8 cellular contexts compared by ENCODE assay signal in the genomic region with DNA sequence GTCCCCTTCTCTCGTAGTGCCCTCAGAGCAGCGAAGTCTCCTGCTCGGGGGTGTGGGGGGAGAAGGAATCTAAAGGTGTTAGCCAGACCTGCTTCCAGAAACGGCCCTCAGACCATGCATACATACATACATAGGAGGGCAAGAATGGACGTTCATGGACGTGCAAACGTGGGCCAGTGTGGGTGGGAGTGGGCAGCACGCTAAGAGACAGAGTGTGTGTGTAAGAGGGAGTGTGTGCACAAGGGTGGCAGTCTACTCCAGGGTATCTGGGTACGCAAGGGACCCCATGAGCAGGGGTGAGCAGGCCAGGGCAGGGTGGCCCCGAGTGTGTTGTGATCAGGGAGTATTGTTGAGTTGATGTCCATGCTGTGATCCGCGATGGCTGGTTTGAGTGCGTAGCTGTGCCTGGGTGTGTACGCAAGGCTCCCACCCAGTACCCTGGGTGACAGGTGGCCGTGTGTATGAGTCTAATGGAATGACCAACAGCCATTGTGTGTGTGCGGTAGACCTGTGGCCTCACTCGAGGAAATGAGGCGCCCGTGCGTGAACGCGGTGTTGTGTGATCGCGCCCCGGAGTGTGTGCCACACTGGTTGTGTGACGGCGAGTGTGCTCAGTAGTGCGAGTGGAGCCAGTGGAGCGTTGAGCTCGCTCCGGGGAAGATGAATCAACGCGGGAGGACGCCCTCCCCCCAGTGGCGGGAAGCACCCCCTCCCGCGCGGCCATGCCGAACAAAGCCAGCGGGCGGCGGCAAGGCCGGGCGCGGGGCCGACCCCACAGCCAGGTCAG. TPM values are rescaled to one million over a fixed set of nuclear protein-coding genes. Genes with fewer than 3 reads are reported as not detected.
DNase-seq lines count a peak whose midpoint lies in the region; ATAC-seq and TF ChIP-seq lines count a peak whose summit lies in the region.

No MANE protein-coding gene starts in this region.

- no peaks in the 10 kb centered on the region for H3K9me2 ChIP-seq in SU-DHL-6 (replicated peaks; ENCODE audit: insufficient read depth, low read length)

- no peaks in the 10 kb centered on the region for H3K27me3 ChIP-seq in SU-DHL-6 (ENCODE audit: low read length)
- H3K27me3 ChIP-seq in prostate gland (replicated peaks; ENCODE audit: insufficient read depth): no peaks in the 10 kb centered on the region

- H3K27ac ChIP-seq in SU-DHL-6 (ENCODE audit: low read depth, low read length) (no peak overlapping the region), prostate gland (no peak overlapping the region)

- H3K9me3 ChIP-seq in SU-DHL-6 (ENCODE audit: insufficient read depth, low read length): no peaks in the 10 kb centered on the region
- no peaks in the 10 kb centered on the region for H3K9me3 ChIP-seq in prostate gland

- H3K4me2 ChIP-seq in SU-DHL-6 (ENCODE audit: low read depth, low read length, poor library complexity, severe bottlenecking): peak overlapping the region; percentile 51

- H3K79me2 ChIP-seq in SU-DHL-6 (ENCODE audit: insufficient read depth, low read length): no peaks in the 10 kb centered on the region

- H3K4me3 ChIP-seq in SU-DHL-6 (ENCODE audit: insufficient read depth, low read length, poor library complexity, severe bottlenecking) (peak overlapping the region; percentile 78), epithelial cell of proximal tubule (ENCODE audit: low read depth, low read length) (peak overlapping the region; percentile 76), prostate gland (peak overlapping the region; percentile 37 to 55)

- intact Hi-C loops in prostate gland (cut with DNase I): no loop called here

- no peak for TF ChIP-seq POLR2A in prostate gland (IDR thresholded peaks at IDR 0.05)

- no peak overlapping the region for H2AFZ ChIP-seq in SU-DHL-6 (ENCODE audit: low read depth, low read length, severe bottlenecking)

- 45% methylated on average over 27 of the region's 46 CpGs for WGBS in prostate gland

- H3F3A ChIP-seq in SU-DHL-6 (ENCODE audit: insufficient read depth): 0 out of 2 replicates have a peak, but pooled peaks cover 3% of the 10 kb centered on the region

- DNase-seq in DMS53 (lab: John Stamatoyannopoulos, UW): peak; percentile 69
- no peak for DNase-seq in DMS53 treated with DMSO at 0.1 percent for 48 hours (lab: John Stamatoyannopoulos, UW; ENCODE audit: unreplicated experiment)
- no peak for DNase-seq in epithelial cell of proximal tubule (ENCODE audit: low read depth)
- DNase-seq in prostate gland (ENCODE audit: low spot score): no peak
- no peak for DNase-seq in HuH-7.5 (ENCODE audit: low spot score)
- DNase-seq in UCSD-AML1 (lab: John Stamatoyannopoulos, UW; ENCODE audit: unreplicated experiment): no peak

- ATAC-seq in HG02623 (IDR thresholded peaks at IDR 0.05; ENCODE audit: unreplicated experiment): peak; percentile 9

- no peak for TF ChIP-seq CTCF in SU-DHL-6 (IDR thresholded peaks at IDR 0.05; ENCODE audit: insufficient read depth, low read length, poor library complexity, severe bottlenecking)
- TF ChIP-seq CTCF in epithelial cell of proximal tubule (conservative IDR thresholded peaks at IDR 0.05; ENCODE audit: low read depth, low read length): no peak
- no peak for TF ChIP-seq CTCF in prostate gland (IDR thresholded peaks at IDR 0.05)

- H3K4me1 ChIP-seq in prostate gland (replicated peaks): no peaks in the 10 kb centered on the region

- H3K36me3 ChIP-seq in SU-DHL-6 (ENCODE audit: low read length) (no peaks in the 10 kb centered on the region), prostate gland (no peaks in the 10 kb centered on the region)

- peak overlapping the region; percentile 67 for H3K9ac ChIP-seq in SU-DHL-6 (ENCODE audit: low read length)

- H4K20me1 ChIP-seq in SU-DHL-6 (ENCODE audit: low read depth, low read length): no peaks in the 10 kb centered on the region

RNA-seq across cellular contexts. Expression of a gene that starts 0.8 kb away (rescaled TPM):
- total RNA-seq in epithelial cell of proximal tubule (34.0 and 40.2 TPM in 2 replicates), prostate gland (1 to 10 TPM in 1 of 2 donors, under 1 TPM in 1; 0.14 to 6.6 TPM)

RNA-seq across cellular contexts. Expression of a gene that starts 21.2 kb away (rescaled TPM):
- 0.17 TPM in 1 of 2 replicates, not detected in the other for total RNA-seq in epithelial cell of proximal tubule
- not detected for total RNA-seq in prostate gland

RNA-seq across cellular contexts. Expression of a gene that starts 21.3 kb away (rescaled TPM):
- total RNA-seq in epithelial cell of proximal tubule (not detected in 2 replicates), prostate gland (1 to 10 TPM in 1 of 2 donors, not detected in 1; 1.6 TPM)

RNA-seq across cellular contexts. Expression of a gene that starts 38.2 kb away (rescaled TPM):
- 29.1 and 40.2 TPM in 2 replicates for total RNA-seq in epithelial cell of proximal tubule
- total RNA-seq in prostate gland: 10 to 100 TPM; 17.6 to 38.1 TPM

RNA-seq across cellular contexts. Expression of a gene that starts 60.0 kb away (rescaled TPM):
- not detected in 2 replicates for total RNA-seq in epithelial cell of proximal tubule
- total RNA-seq in prostate gland: 1 to 10 TPM in 1 of 2 donors, not detected in 1; 1.1 TPM
